15 cellular contexts compared by ENCODE assay signal in the genomic region with DNA sequence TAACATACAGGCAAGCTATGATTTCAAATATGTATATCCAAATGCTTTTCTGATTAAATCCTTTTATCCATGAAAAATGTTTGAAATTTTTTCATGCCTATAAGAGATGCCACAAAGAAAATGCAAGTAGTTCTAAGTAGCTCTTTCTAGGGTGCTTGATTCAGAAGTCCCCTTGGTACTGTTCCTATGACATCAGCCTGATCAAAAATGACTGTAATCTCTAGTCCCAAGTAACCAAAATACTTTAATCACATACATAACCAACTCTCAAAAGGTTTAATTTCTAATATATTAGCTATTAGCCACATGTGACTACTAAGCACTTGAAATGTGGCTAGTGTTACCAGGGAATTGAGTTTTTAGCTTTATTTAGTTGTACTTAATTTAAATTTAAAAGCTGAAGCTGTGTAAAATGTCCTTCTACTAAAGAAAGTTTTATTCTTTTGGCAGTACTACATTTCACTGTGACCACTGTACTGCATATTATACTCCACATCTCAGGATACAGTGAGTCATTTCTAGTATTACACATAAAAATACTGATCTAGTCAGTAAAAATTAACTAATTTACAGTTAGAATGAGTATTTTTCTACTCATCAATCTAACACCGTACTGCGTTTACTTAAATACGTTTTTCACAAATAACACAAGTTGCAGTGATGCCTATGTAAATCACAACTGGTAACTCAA. TPM values are rescaled to one million over a fixed set of nuclear protein-coding genes. Genes with fewer than 3 reads are reported as not detected.
DNase-seq lines count a peak whose midpoint lies in the region; ATAC-seq, FAIRE-seq and TF ChIP-seq lines count a peak whose summit lies in the region.
"Had no signal": no experiment of that assay in that cellular context is flagged by ENCODE, and none has a peak within 500 bp of the region (broad histone marks: within the 10 kb centered on the region; RNA-seq: fewer than 3 reads in every experiment).

No MANE protein-coding gene starts in this region.

- H3K36me3 ChIP-seq in GM23248 (ENCODE audit: low read depth) (no peaks in the 10 kb centered on the region), WERI-Rb-1 (no peaks in the 10 kb centered on the region), suprapubic skin (no peaks in the 10 kb centered on the region)
- H3K36me3 ChIP-seq: thyroid gland had no signal

- ATAC-seq in GM18505 (IDR thresholded peaks at IDR 0.05; ENCODE audit: unreplicated experiment) (peak; percentile 41), left lobe of liver (no peak)

- no peaks in the 10 kb centered on the region for H3K27me3 ChIP-seq in GM23248 (replicated peaks; ENCODE audit: insufficient read depth)
- no peaks in the 10 kb centered on the region for H3K27me3 ChIP-seq in WERI-Rb-1 (ENCODE audit: insufficient read depth, low read depth, severe bottlenecking)
- no peaks in the 10 kb centered on the region for H3K27me3 ChIP-seq in suprapubic skin
- H3K27me3 ChIP-seq: dorsolateral prefrontal cortex, thyroid gland had no signal

- no peaks in the 10 kb centered on the region for H3K9me3 Mint-ChIP-seq in activated CD4-positive, alpha-beta T cell treated with anti-CD3 and anti-CD28 coated beads, Interleukin-2, amount 10 ng/mL, durations not matched to agents 7 days and 5 days
- H3K9me3 Mint-ChIP-seq: activated naive CD8-positive, alpha-beta T cell treated with anti-CD3 and anti-CD28 coated beads, Interleukin-2, amount 10 ng/mL, durations not matched to agents 7 days and 5 days had no signal

- 60 to 70% methylated on average over 3 of the region's 3 CpGs for WGBS in GM23248 (ENCODE audit: low coverage in 1 of 2, low lambda C conversion rate in 2 of 2, missing lambda C conversion rate in 2 of 2), 2 experiments
- WGBS in suprapubic skin: 92% methylated on average over 3 of the region's 3 CpGs

- no peaks in the 10 kb centered on the region for H3K9me3 ChIP-seq in GM23248 (ENCODE audit: low read depth)
- no peaks in the 10 kb centered on the region for H3K9me3 ChIP-seq in WERI-Rb-1 (ENCODE audit: severe bottlenecking)
- H3K9me3 ChIP-seq in suprapubic skin: no peaks in the 10 kb centered on the region
- H3K9me3 ChIP-seq: thyroid gland had no signal

- H3K4me3 ChIP-seq in GM23248: no peak overlapping the region
- H3K4me3 ChIP-seq in WERI-Rb-1 (ENCODE audit: low read depth, low read length): no peak overlapping the region
- no peak overlapping the region for H3K4me3 ChIP-seq in suprapubic skin
- H3K4me3 ChIP-seq: dorsolateral prefrontal cortex, thyroid gland had no signal

- FAIRE-seq in islet of Langerhans (lab: Jason Lieb, UNC): peak; percentile 56

- CTCF ChIA-PET in activated CD4-positive, alpha-beta T cell treated with anti-CD3 and anti-CD28 coated beads, Interleukin-2, amount 10 ng/mL, durations not matched to agents 7 days and 5 days (lab: Charles Lee): interaction anchor here (0.6 to 2.1 kb wide), 19 partner anchors 11 to 1392 kb away, joined by 3 to 10 read pairs (median 4); partner anchors contain the start of genes ARFIP1, FBXW7 and TIGD4

- TF ChIP-seq CTCF in WERI-Rb-1 (IDR thresholded peaks at IDR 0.05; ENCODE audit: low read depth, low read length) (no peak), suprapubic skin (IDR thresholded peaks at IDR 0.05) (no peak)

- H3K4me1 ChIP-seq in GM23248 (ENCODE audit: insufficient read depth): peaks cover 20% of the 10 kb centered on the region
- H3K4me1 ChIP-seq in suprapubic skin: peaks cover 5% of the 10 kb centered on the region
- H3K4me1 ChIP-seq: thyroid gland had no signal

- POLR2A ChIA-PET in activated CD4-positive, alpha-beta T cell treated with anti-CD3 and anti-CD28 coated beads, Interleukin-2, amount 10 ng/mL, durations not matched to agents 7 days and 5 days (lab: Charles Lee): interaction anchor here (0.8 to 1.0 kb wide), 2 partner anchors 34 to 135 kb away, joined by 3 to 4 read pairs; partner anchors contain the start of gene FBXW7

- no peak overlapping the region; the same call in 1 of the 2 replicates for H3K9ac ChIP-seq in GM23248

- DNase-seq in GM23248: peak; percentile 60
- DNase-seq in LHCN-M2 (ENCODE audit: low read depth): peak; percentile 20
- no peak for DNase-seq in WERI-Rb-1
- no peak for DNase-seq in left lobe of liver (ENCODE audit: low spot score)
- no peak for DNase-seq in suprapubic skin (ENCODE audit: low spot score in 2 of 2)
- DNase-seq in activated CD4-positive, alpha-beta T cell treated with anti-CD3 and anti-CD28 coated beads, Interleukin-2, amount 10 ng/mL, durations not matched to agents 7 days and 5 days: no peak
- DNase-seq: activated naive CD8-positive, alpha-beta T cell treated with anti-CD3 and anti-CD28 coated beads, Interleukin-2, amount 10 ng/mL, durations not matched to agents 7 days and 5 days; Calu3; dorsolateral prefrontal cortex; head of caudate nucleus; NCI-H2029 treated with DMSO at 0.1 percent for 48 hours; thyroid gland had no signal

- peaks cover 2% of the 10 kb centered on the region for H3K36me3 Mint-ChIP-seq in activated CD4-positive, alpha-beta T cell treated with anti-CD3 and anti-CD28 coated beads, Interleukin-2, amount 10 ng/mL, durations not matched to agents 7 days and 5 days (ENCODE audit: low read depth)

- H3K27me3 Mint-ChIP-seq in activated CD4-positive, alpha-beta T cell treated with anti-CD3 and anti-CD28 coated beads, Interleukin-2, amount 10 ng/mL, durations not matched to agents 7 days and 5 days: no peaks in the 10 kb centered on the region
- H3K27me3 Mint-ChIP-seq: activated naive CD8-positive, alpha-beta T cell treated with anti-CD3 and anti-CD28 coated beads, Interleukin-2, amount 10 ng/mL, durations not matched to agents 7 days and 5 days; progenitor cell of endocrine pancreas had no signal

- no peaks in the 10 kb centered on the region; the same call in 1 of the 2 replicates for H4K20me1 ChIP-seq in GM23248 (ENCODE audit: insufficient read depth)

- H3K27ac ChIP-seq in GM23248 (no peak overlapping the region), WERI-Rb-1 (no peak overlapping the region), suprapubic skin (no peak overlapping the region)
- H3K27ac ChIP-seq: dorsolateral prefrontal cortex, thyroid gland had no signal

- peaks cover 97% of the 10 kb centered on the region for H3K79me2 ChIP-seq in GM23248 (ENCODE audit: insufficient read depth)

- no peak for TF ChIP-seq EP300 in suprapubic skin (IDR thresholded peaks at IDR 0.05)

- H2AFZ ChIP-seq in GM23248: no peak overlapping the region

- H3K9me2 ChIP-seq in GM23248 (ENCODE audit: insufficient read depth): no peaks in the 10 kb centered on the region

- H3K4me2 ChIP-seq in GM23248 (ENCODE audit: unreplicated experiment): peak overlapping the region; percentile 14

- no peaks in the 10 kb centered on the region for H3F3A ChIP-seq in GM23248 (ENCODE audit: insufficient read depth)

- H3K27ac Mint-ChIP-seq in activated CD4-positive, alpha-beta T cell treated with anti-CD3 and anti-CD28 coated beads, Interleukin-2, amount 10 ng/mL, durations not matched to agents 7 days and 5 days: no peak overlapping the region
- H3K27ac Mint-ChIP-seq: activated naive CD8-positive, alpha-beta T cell treated with anti-CD3 and anti-CD28 coated beads, Interleukin-2, amount 10 ng/mL, durations not matched to agents 7 days and 5 days; progenitor cell of endocrine pancreas had no signal

- H3K4me3 Mint-ChIP-seq in activated CD4-positive, alpha-beta T cell treated with anti-CD3 and anti-CD28 coated beads, Interleukin-2, amount 10 ng/mL, durations not matched to agents 7 days and 5 days: no peak overlapping the region
- H3K4me3 Mint-ChIP-seq: activated naive CD8-positive, alpha-beta T cell treated with anti-CD3 and anti-CD28 coated beads, Interleukin-2, amount 10 ng/mL, durations not matched to agents 7 days and 5 days had no signal

- H3K4me1 Mint-ChIP-seq in activated CD4-positive, alpha-beta T cell treated with anti-CD3 and anti-CD28 coated beads, Interleukin-2, amount 10 ng/mL, durations not matched to agents 7 days and 5 days: peaks cover 22% of the 10 kb centered on the region

- in situ Hi-C loops in GM23248 (cut with MboI): no loop called here

- TF ChIP-seq POLR2A in GM18505 (IDR thresholded peaks at IDR 0.05; ENCODE audit: borderline replicate concordance, extremely low read depth, insufficient read depth, insufficient read length) (no peak), suprapubic skin (IDR thresholded peaks at IDR 0.05) (no peak)

RNA-seq across cellular contexts. Expression of gene FBXW7, which starts 33.9 kb away (rescaled TPM):
- total RNA-seq in GM23248 (2014; rRNA removed; shearing (Covaris generic)): 29.0 and 30.7 TPM in 2 replicates
- 6.5 and 8.8 TPM in 2 replicates for polyA plus RNA-seq in GM23248 (2016; fragmentation: Nextera tagmentation; extraction: Ambion mirVana)
- total RNA-seq in LHCN-M2 (2014; rRNA removed) (18.1 and 20.1 TPM in 2 replicates), left lobe of liver (12.2 TPM), suprapubic skin (100 to 1,000 TPM; 106 to 363 (median 138) TPM)
- polyA plus RNA-seq in LHCN-M2 (2012): 3.7 TPM
- total RNA-seq in activated CD4-positive, alpha-beta T cell treated with anti-CD3 and anti-CD28 coated beads, Interleukin-2, amount 10 ng/mL, durations not matched to agents 7 days and 5 days: 10 to 100 TPM; 49.4 to 52.2 TPM

Comparison
In these comparisons a context has a peak if more than half of its experiments do, and no peak if none do; other contexts are left out.
1. DNase-seq: peak in GM23248 (single experiment) and LHCN-M2 (single experiment); none in WERI-Rb-1 (single experiment), left lobe of liver (single experiment), suprapubic skin (0 of 2) and activated CD4-positive, alpha-beta T cell treated with anti-CD3 and anti-CD28 coated beads, Interleukin-2, amount 10 ng/mL, durations not matched to agents 7 days and 5 days (single experiment).